In the genomic region with DNA sequence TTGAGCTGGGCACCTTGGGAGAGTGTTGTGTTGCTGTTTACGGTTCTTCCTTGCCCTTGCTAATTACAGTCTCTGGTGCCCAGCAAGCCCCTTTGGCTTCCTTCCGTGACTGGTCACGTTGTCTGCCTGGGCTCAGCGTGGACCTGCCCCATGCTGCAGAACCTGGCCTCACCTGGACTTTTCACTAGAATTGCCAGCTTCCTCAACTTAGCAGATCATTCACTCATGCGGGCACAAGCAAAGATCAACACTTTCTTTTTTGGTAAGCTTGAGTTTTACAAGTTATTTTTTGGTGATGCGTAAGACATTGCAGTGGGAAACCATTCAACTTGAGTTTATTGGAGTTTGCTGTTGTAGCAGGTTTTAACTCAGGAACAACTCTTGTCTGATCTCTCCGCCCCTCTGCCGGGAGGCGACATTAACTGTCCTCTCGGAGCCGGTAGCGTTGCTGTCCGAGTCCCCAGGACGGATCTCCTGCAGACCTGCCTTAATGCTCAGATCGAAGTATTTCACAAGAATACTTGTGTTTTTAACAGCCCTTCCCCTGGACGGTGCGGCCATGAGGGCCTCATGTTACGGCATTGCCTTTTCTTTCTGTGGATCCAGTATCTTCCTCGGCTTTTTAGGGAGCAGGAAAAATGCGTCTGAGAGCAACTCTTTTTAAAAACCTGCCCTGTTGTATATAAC, we compare ENCODE assay signal across 17 cellular contexts. TPM values are rescaled to one million over a fixed set of nuclear protein-coding genes. Genes with fewer than 3 reads are reported as not detected.
DNase-seq lines count a peak whose midpoint lies in the region; ATAC-seq lines count a peak whose summit lies in the region.
"Had no signal": no experiment of that assay in that cellular context is flagged by ENCODE, and none has a peak within 500 bp of the region (broad histone marks: within the 10 kb centered on the region; RNA-seq: fewer than 3 reads in every experiment).

No MANE protein-coding gene starts in this region.

- H3K27ac Mint-ChIP-seq in activated CD4-positive, alpha-beta memory T cell treated with anti-CD3 and anti-CD28 coated beads, Interleukin-2, amount 10 ng/mL, durations not matched to agents 7 days and 5 days, result peak overlapping the region; percentile 95
- H3K27ac Mint-ChIP-seq in activated CD4-positive, alpha-beta memory T cell treated with anti-CD3 and anti-CD28 coated beads for 36 hours, result no peak overlapping the region
- H3K27ac Mint-ChIP-seq: CD8-positive, alpha-beta T cell had no signal

- H3K4me1 Mint-ChIP-seq in activated CD4-positive, alpha-beta memory T cell treated with anti-CD3 and anti-CD28 coated beads, Interleukin-2, amount 10 ng/mL, durations not matched to agents 7 days and 5 days, result peaks cover 22% of the 10 kb centered on the region
- H3K4me1 Mint-ChIP-seq in activated CD4-positive, alpha-beta memory T cell treated with anti-CD3 and anti-CD28 coated beads for 36 hours (ENCODE audit: low read depth), result peaks cover 10% of the 10 kb centered on the region

- POLR2A ChIA-PET in activated CD4-positive, alpha-beta memory T cell treated with anti-CD3 and anti-CD28 coated beads, Interleukin-2, amount 10 ng/mL, durations not matched to agents 7 days and 5 days (lab: Charles Lee), result no interaction called here
- POLR2A ChIA-PET in activated CD4-positive, alpha-beta memory T cell treated with anti-CD3 and anti-CD28 coated beads for 36 hours (lab: Charles Lee), result no interaction called here

- no peaks in the 10 kb centered on the region for H3K27me3 Mint-ChIP-seq in activated CD4-positive, alpha-beta memory T cell treated with anti-CD3 and anti-CD28 coated beads, Interleukin-2, amount 10 ng/mL, durations not matched to agents 7 days and 5 days
- no peaks in the 10 kb centered on the region for H3K27me3 Mint-ChIP-seq in activated CD4-positive, alpha-beta memory T cell treated with anti-CD3 and anti-CD28 coated beads for 36 hours

- peaks cover 12% of the 10 kb centered on the region for H3K9me3 Mint-ChIP-seq in activated CD4-positive, alpha-beta memory T cell treated with anti-CD3 and anti-CD28 coated beads, Interleukin-2, amount 10 ng/mL, durations not matched to agents 7 days and 5 days
- peaks cover 5% of the 10 kb centered on the region for H3K9me3 Mint-ChIP-seq in activated CD4-positive, alpha-beta memory T cell treated with anti-CD3 and anti-CD28 coated beads for 36 hours
- H3K9me3 Mint-ChIP-seq: CD8-positive, alpha-beta T cell had no signal

- H3K36me3 Mint-ChIP-seq in activated CD4-positive, alpha-beta memory T cell treated with anti-CD3 and anti-CD28 coated beads, Interleukin-2, amount 10 ng/mL, durations not matched to agents 7 days and 5 days (ENCODE audit: low read depth), result peaks cover 75% of the 10 kb centered on the region
- H3K36me3 Mint-ChIP-seq in activated CD4-positive, alpha-beta memory T cell treated with anti-CD3 and anti-CD28 coated beads for 36 hours, result peaks cover 77% of the 10 kb centered on the region

- H3K4me3 Mint-ChIP-seq in activated CD4-positive, alpha-beta memory T cell treated with anti-CD3 and anti-CD28 coated beads, Interleukin-2, amount 10 ng/mL, durations not matched to agents 7 days and 5 days, result peak overlapping the region; percentile 48
- H3K4me3 Mint-ChIP-seq in activated CD4-positive, alpha-beta memory T cell treated with anti-CD3 and anti-CD28 coated beads for 36 hours, result no peak overlapping the region
- H3K4me3 Mint-ChIP-seq: CD8-positive, alpha-beta T cell had no signal

- peak; percentile 23 for ATAC-seq in GM21367 (IDR thresholded peaks at IDR 0.05; ENCODE audit: unreplicated experiment)
- ATAC-seq in HG03354 (IDR thresholded peaks at IDR 0.05; ENCODE audit: poor library complexity, severe bottlenecking, unreplicated experiment), result peak; percentile 31
- no peak for ATAC-seq in GM18861 (IDR thresholded peaks at IDR 0.05; ENCODE audit: unreplicated experiment)
- ATAC-seq: CD8-positive, alpha-beta T cell had no signal

- CTCF ChIA-PET in activated CD4-positive, alpha-beta memory T cell treated with anti-CD3 and anti-CD28 coated beads, Interleukin-2, amount 10 ng/mL, durations not matched to agents 7 days and 5 days (lab: Charles Lee), result no interaction called here
- CTCF ChIA-PET in activated CD4-positive, alpha-beta memory T cell treated with anti-CD3 and anti-CD28 coated beads for 36 hours (lab: Charles Lee), result no interaction called here

- no peak for DNase-seq in activated CD4-positive, alpha-beta memory T cell treated with anti-CD3 and anti-CD28 coated beads, Interleukin-2, amount 10 ng/mL, durations not matched to agents 7 days and 5 days
- no peak for DNase-seq in activated CD4-positive, alpha-beta memory T cell treated with anti-CD3 and anti-CD28 coated beads for 36 hours
- DNase-seq in mesenteric fat pad (ENCODE audit: low spot score), result peak; percentile 81
- DNase-seq in NCI-H2081 treated with DMSO at 0.1 percent for 48 hours (lab: John Stamatoyannopoulos, UW), result no peak
- DNase-seq in NCI-H226, result no peak
- DNase-seq: ACHN; CD8-positive, alpha-beta T cell; cortex of kidney; erythroblast; NCI-H2107; NCI-H82; testis had no signal

- intact Hi-C loops in activated CD4-positive, alpha-beta memory T cell treated with anti-CD3 and anti-CD28 coated beads for 36 hours (cut with micrococcal nuclease), result no loop called here

RNA-seq across cellular contexts. Expression of a gene that starts 15.7 kb away (rescaled TPM):
- under 1 TPM; 0.73 to 0.93 TPM for total RNA-seq in activated CD4-positive, alpha-beta memory T cell treated with anti-CD3 and anti-CD28 coated beads, Interleukin-2, amount 10 ng/mL, durations not matched to agents 7 days and 5 days
- under 1 TPM; 0.39 to 0.43 TPM for total RNA-seq in activated CD4-positive, alpha-beta memory T cell treated with anti-CD3 and anti-CD28 coated beads for 36 hours
- total RNA-seq in mesenteric fat pad, result 0.67 TPM
- total RNA-seq: HT-29, M059J had no signal
